In genomic region chr4:83216856-83217683, GRCh38 we compare ENCODE assay signal across 11 cellular contexts.
DNase-seq lines count a peak whose midpoint lies in the region; ATAC-seq lines count a peak whose summit lies in the region.
"Had no signal": no experiment of that assay in that cellular context is flagged by ENCODE, and none has a peak within 500 bp of the region (broad histone marks: within the 10 kb centered on the region; RNA-seq: fewer than 3 reads in every experiment).

No MANE protein-coding gene starts in this region.

- H3K4me3 Mint-ChIP-seq in activated CD8-positive, alpha-beta memory T cell treated with anti-CD3 and anti-CD28 coated beads, Interleukin-2, amount 10 ng/mL, durations not matched to agents 7 days and 5 days = peak overlapping the region; percentile 41
- H3K4me3 Mint-ChIP-seq in stimulated activated naive CD8-positive, alpha-beta T cell treated with anti-CD3 and anti-CD28 coated beads, Interleukin-15, amount 100 ng/mL, for 72 hours = peak overlapping the region; percentile 78 to 82

- peak overlapping the region; percentile 85 for H3K27ac Mint-ChIP-seq in activated CD8-positive, alpha-beta memory T cell treated with anti-CD3 and anti-CD28 coated beads, Interleukin-2, amount 10 ng/mL, durations not matched to agents 7 days and 5 days
- peak overlapping the region; percentile 84 to 99 for H3K27ac Mint-ChIP-seq in stimulated activated naive CD8-positive, alpha-beta T cell treated with anti-CD3 and anti-CD28 coated beads, Interleukin-15, amount 100 ng/mL, for 72 hours

- H3K27ac ChIP-seq in epithelial cell of prostate = peak overlapping the region; percentile 2
- H3K27ac ChIP-seq: VCaP had no signal

- CTCF ChIA-PET in activated CD8-positive, alpha-beta memory T cell treated with anti-CD3 and anti-CD28 coated beads, Interleukin-2, amount 10 ng/mL, durations not matched to agents 7 days and 5 days (lab: Charles Lee) = interaction anchor here (0.7 to 3.1 kb wide), 22 partner anchors 12 to 318 kb away, joined by 3 to 32 read pairs (median 4); partner anchors contain the start of gene PLAC8

- H3K27me3 Mint-ChIP-seq in activated CD8-positive, alpha-beta memory T cell treated with anti-CD3 and anti-CD28 coated beads, Interleukin-2, amount 10 ng/mL, durations not matched to agents 7 days and 5 days = peaks cover 16% of the 10 kb centered on the region
- no peaks in the 10 kb centered on the region for H3K27me3 Mint-ChIP-seq in stimulated activated naive CD8-positive, alpha-beta T cell treated with anti-CD3 and anti-CD28 coated beads, Interleukin-15, amount 100 ng/mL, for 72 hours

- DNase-seq in activated CD8-positive, alpha-beta memory T cell treated with anti-CD3 and anti-CD28 coated beads, Interleukin-2, amount 10 ng/mL, durations not matched to agents 7 days and 5 days = no peak
- no peak for DNase-seq in activated CD8-positive, alpha-beta memory T cell treated with anti-CD3 and anti-CD28 coated beads, Interleukin-2, amount 50 U/mL, for 4 hours
- DNase-seq in RPMI8226 (peak; percentile 3), epithelial cell of prostate (ENCODE audit: low read depth, low spot score) (no peak), NCI-H510A treated with DMSO at 0.1 percent for 48 hours (lab: John Stamatoyannopoulos, UW) (no peak), NCI-H446 (lab: John Stamatoyannopoulos, UW) (no peak)
- no peak for DNase-seq in stimulated activated naive CD8-positive, alpha-beta T cell treated with anti-CD3 and anti-CD28 coated beads, Interleukin-15, amount 100 ng/mL, for 72 hours
- DNase-seq: ACHN, PC-3 had no signal

- H3K9me3 Mint-ChIP-seq in activated CD8-positive, alpha-beta memory T cell treated with anti-CD3 and anti-CD28 coated beads, Interleukin-2, amount 10 ng/mL, durations not matched to agents 7 days and 5 days (ENCODE audit: low read depth) = no peaks in the 10 kb centered on the region
- peaks cover 5 to 7% of the 10 kb centered on the region in 2 donors for H3K9me3 Mint-ChIP-seq in stimulated activated naive CD8-positive, alpha-beta T cell treated with anti-CD3 and anti-CD28 coated beads, Interleukin-15, amount 100 ng/mL, for 72 hours

- no peak for ATAC-seq in activated CD8-positive, alpha-beta memory T cell treated with anti-CD3 and anti-CD28 coated beads, Interleukin-2, amount 10 ng/mL, durations not matched to agents 7 days and 5 days
- no peak for ATAC-seq in stimulated activated naive CD8-positive, alpha-beta T cell treated with anti-CD3 and anti-CD28 coated beads, Interleukin-15, amount 100 ng/mL, for 72 hours
- ATAC-seq in HG03108 (IDR thresholded peaks at IDR 0.05; ENCODE audit: unreplicated experiment) = no peak
- ATAC-seq: PC-3 had no signal

- H3K4me1 Mint-ChIP-seq in activated CD8-positive, alpha-beta memory T cell treated with anti-CD3 and anti-CD28 coated beads, Interleukin-2, amount 10 ng/mL, durations not matched to agents 7 days and 5 days = peaks cover 67% of the 10 kb centered on the region
- H3K4me1 Mint-ChIP-seq in stimulated activated naive CD8-positive, alpha-beta T cell treated with anti-CD3 and anti-CD28 coated beads, Interleukin-15, amount 100 ng/mL, for 72 hours = peaks cover 81% of the 10 kb centered on the region

- peaks cover 25% of the 10 kb centered on the region for H3K36me3 Mint-ChIP-seq in activated CD8-positive, alpha-beta memory T cell treated with anti-CD3 and anti-CD28 coated beads, Interleukin-2, amount 10 ng/mL, durations not matched to agents 7 days and 5 days
